In the genomic region with DNA sequence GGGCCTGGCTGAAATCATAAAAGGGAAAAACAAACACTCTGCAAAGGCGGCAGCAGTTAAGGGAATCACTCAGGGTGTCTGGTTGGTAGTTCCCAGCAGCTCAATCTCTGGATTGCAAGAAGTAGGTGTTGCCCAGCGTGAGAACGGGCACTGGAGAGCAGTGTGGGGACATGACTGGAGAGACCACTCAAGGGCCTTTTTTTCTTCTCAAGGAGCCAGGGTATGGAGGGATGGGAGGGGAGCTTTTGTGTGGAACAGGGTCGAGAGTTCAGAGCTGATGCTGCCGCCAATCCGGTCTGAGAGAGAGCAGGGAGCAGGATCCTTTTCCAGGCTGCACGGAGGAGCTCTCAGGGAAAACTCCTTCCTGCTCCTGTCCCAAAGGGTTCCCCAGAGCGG, we compare ENCODE assay signal across 18 cellular contexts. TPM values are rescaled to one million over a fixed set of nuclear protein-coding genes. Genes with fewer than 3 reads are reported as not detected.
DNase-seq lines count a peak whose midpoint lies in the region; ATAC-seq and TF ChIP-seq lines count a peak whose summit lies in the region.
"Had no signal": no experiment of that assay in that cellular context is flagged by ENCODE, and none has a peak within 500 bp of the region (broad histone marks: within the 10 kb centered on the region; RNA-seq: fewer than 3 reads in every experiment).

No MANE protein-coding gene starts in this region.

- H3K36me3 ChIP-seq in Panc1 (ENCODE audit: control insufficient read depth, insufficient read depth, low read length) (no peaks in the 10 kb centered on the region), mucosa of rectum (ENCODE audit: control insufficient read depth in 2 of 2, insufficient read depth in 2 of 2, low read length in 2 of 2) (peaks cover 0 to 10% of the 10 kb centered on the region in 2 donors)
- H3K36me3 ChIP-seq: cardiac muscle cell, gastrocnemius medialis, vagina had no signal

- peak; percentile 84 for ATAC-seq in Panc1
- ATAC-seq in activated T-helper 17 cell treated with anti-CD3 and anti-CD28 coated beads, Interleukin-2, amount 50 U/mL, for 72 hours (replicated peaks) = no peak
- ATAC-seq: activated naive CD4-positive, alpha-beta T cell treated with anti-CD3 and anti-CD28 coated beads, Interleukin-2, amount 50 U/mL, for 72 hours; gastrocnemius medialis had no signal

- CTCF ChIA-PET in Panc1 (lab: Charles Lee) = interaction anchor here (0.6 kb wide), 1 partner anchor 9 kb away, joined by 4 read pairs; no protein-coding TSS in a partner anchor

- no peak overlapping the region for H3K27ac Mint-ChIP-seq in activated T-helper 17 cell treated with anti-CD3 and anti-CD28 coated beads, Interleukin-2, amount 50 U/mL, for 72 hours
- no peak overlapping the region for H3K27ac Mint-ChIP-seq in glutamatergic neuron (ENCODE audit: unreplicated experiment)
- H3K27ac Mint-ChIP-seq: activated naive CD4-positive, alpha-beta T cell treated with anti-CD3 and anti-CD28 coated beads, Interleukin-2, amount 50 U/mL, for 72 hours had no signal

- no peaks in the 10 kb centered on the region for H3K36me3 Mint-ChIP-seq in activated T-helper 17 cell treated with anti-CD3 and anti-CD28 coated beads, Interleukin-2, amount 50 U/mL, for 72 hours (ENCODE audit: low read depth)
- no peaks in the 10 kb centered on the region for H3K36me3 Mint-ChIP-seq in glutamatergic neuron (ENCODE audit: unreplicated experiment)
- H3K36me3 Mint-ChIP-seq: activated naive CD4-positive, alpha-beta T cell treated with anti-CD3 and anti-CD28 coated beads, Interleukin-2, amount 50 U/mL, for 72 hours had no signal

- H3K27ac ChIP-seq in Panc1 (ENCODE audit: low read length) (peak overlapping the region; percentile 30; the same call in 1 of the 2 replicates), mucosa of rectum (ENCODE audit: low read depth in 2 of 2, low read length in 2 of 2) (peak overlapping the region; percentile 58 to 68)
- H3K27ac ChIP-seq: cardiac muscle cell, gastrocnemius medialis, GM23248, vagina had no signal

- H3K4me1 ChIP-seq in Panc1 (ENCODE audit: control insufficient read depth, insufficient read depth, low read length) = peaks cover 29% of the 10 kb centered on the region
- H3K4me1 ChIP-seq in mucosa of rectum (ENCODE audit: control insufficient read depth in 2 of 2, insufficient read depth in 2 of 2, low read length in 2 of 2) = peaks cover 14 to 23% of the 10 kb centered on the region in 2 donors
- H3K4me1 ChIP-seq: gastrocnemius medialis had no signal

- H3K4me3 ChIP-seq in Panc1 (ENCODE audit: low read depth in 2 of 2, low read length in 2 of 2) (peak overlapping the region in 1 of 2 experiments; percentile 28; a peak in 2 of 4 replicates), mucosa of rectum (ENCODE audit: low read length in 2 of 2) (peak overlapping the region; percentile 5 to 50)
- H3K4me3 ChIP-seq: cardiac muscle cell, gastrocnemius medialis, GM23248, vagina had no signal

- peaks cover 3% of the 10 kb centered on the region for H3K27me3 Mint-ChIP-seq in activated T-helper 17 cell treated with anti-CD3 and anti-CD28 coated beads, Interleukin-2, amount 50 U/mL, for 72 hours
- peaks cover 2% of the 10 kb centered on the region for H3K27me3 Mint-ChIP-seq in glutamatergic neuron (ENCODE audit: unreplicated experiment)

- POLR2A ChIA-PET in Panc1 (lab: Charles Lee) = interaction anchor here (0.6 kb wide), 2 partner anchors 9 to 11 kb away, joined by 3 to 11 read pairs; no protein-coding TSS in a partner anchor

- H3K27me3 ChIP-seq in Panc1 (ENCODE audit: control insufficient read depth, insufficient read depth, low read length) (no peaks in the 10 kb centered on the region), mucosa of rectum (ENCODE audit: control insufficient read depth in 2 of 2, insufficient read depth in 2 of 2, low read length in 2 of 2) (no peaks in the 10 kb centered on the region)
- H3K27me3 ChIP-seq: cardiac muscle cell, gastrocnemius medialis, vagina had no signal

- no peaks in the 10 kb centered on the region for H3K9me3 Mint-ChIP-seq in activated T-helper 17 cell treated with anti-CD3 and anti-CD28 coated beads, Interleukin-2, amount 50 U/mL, for 72 hours
- H3K9me3 Mint-ChIP-seq in glutamatergic neuron (ENCODE audit: unreplicated experiment) = peaks cover 1% of the 10 kb centered on the region
- H3K9me3 Mint-ChIP-seq: activated naive CD4-positive, alpha-beta T cell treated with anti-CD3 and anti-CD28 coated beads, Interleukin-2, amount 50 U/mL, for 72 hours had no signal

- in situ Hi-C loops in Panc1 (cut with HindIII; ENCODE audit: low pct_unique_long_range_greater_than_20kb, low sequenced_read_pairs) = no loop called here

- TF ChIP-seq CTCF in Panc1 (IDR thresholded peaks at IDR 0.05) = no peak
- TF ChIP-seq CTCF in glutamatergic neuron (IDR thresholded peaks at IDR 0.05; ENCODE audit: partially characterized antibody, unreplicated experiment) = no peak

- H3K4me3 Mint-ChIP-seq in activated T-helper 17 cell treated with anti-CD3 and anti-CD28 coated beads, Interleukin-2, amount 50 U/mL, for 72 hours = no peak overlapping the region
- H3K4me3 Mint-ChIP-seq in glutamatergic neuron (ENCODE audit: unreplicated experiment) = no peak overlapping the region

- H3K9me3 ChIP-seq in Panc1 (ENCODE audit: control insufficient read depth, insufficient read depth, low read depth, low read length) = no peaks in the 10 kb centered on the region
- H3K9me3 ChIP-seq in mucosa of rectum (ENCODE audit: control insufficient read depth in 2 of 2, low read length in 2 of 2) = no peaks in the 10 kb centered on the region
- H3K9me3 ChIP-seq: gastrocnemius medialis, vagina had no signal

- DNase-seq in DMS79 treated with DMSO at 0.1 percent for 48 hours (lab: John Stamatoyannopoulos, UW) (peak; percentile 91), NCI-H2029 (lab: John Stamatoyannopoulos, UW) (peak; percentile 93), Panc1 (ENCODE audit: low read depth, low spot score) (no peak), CD1c-positive myeloid dendritic cell (ENCODE audit: extremely low spot score) (no peak), glutamatergic neuron (no peak)
- no peak for DNase-seq in stimulated activated CD4-positive, alpha-beta T cell treated with anti-CD3 and anti-CD28 coated beads, Interleukin-4, amount 100 ng/mL, for 1 hour
- DNase-seq: activated CD4-positive, alpha-beta T cell treated with anti-CD3 and anti-CD28 coated beads for 4 hours; AML-193; gastrocnemius medialis; GM23248; NK-92 treated with Interleukin-12 subunit alpha and Interleukin-12 subunit beta, amount 100 ng/mL, for 24 hours; stimulated activated naive CD4-positive, alpha-beta T cell treated with Interleukin-2 at 50 U/mL for 16 hours had no signal

- H3K4me1 Mint-ChIP-seq in activated T-helper 17 cell treated with anti-CD3 and anti-CD28 coated beads, Interleukin-2, amount 50 U/mL, for 72 hours = no peaks in the 10 kb centered on the region
- no peaks in the 10 kb centered on the region for H3K4me1 Mint-ChIP-seq in glutamatergic neuron (ENCODE audit: low read depth, unreplicated experiment)

- intact Hi-C loops in Panc1 (cut with micrococcal nuclease; ENCODE audit: unreplicated experiment) = no loop called here

- BruUV-seq in Panc1 (replicated peaks; lab: Mats Ljungman, UMichigan) = no TSS peak

- peak overlapping the region; percentile 35 to 53 for H3K9ac ChIP-seq in mucosa of rectum (ENCODE audit: low read depth in 1 of 2, low read length in 2 of 2)
- H3K9ac ChIP-seq: GM23248 had no signal

RNA-seq across cellular contexts. Expression of gene SCNN1B, which starts 15.2 kb away (rescaled TPM):
- 10.7 TPM for total RNA-seq in Panc1 (2021; ENCODE audit: unreplicated experiment)
- polyA plus RNA-seq in Panc1 (2012; ENCODE audit: insufficient read length) = 18.4 TPM
- total RNA-seq in activated T-helper 17 cell treated with anti-CD3 and anti-CD28 coated beads, Interleukin-2, amount 50 U/mL, for 72 hours = not detected
- 0.34 TPM for total RNA-seq in glutamatergic neuron (ENCODE audit: unreplicated experiment)
- total RNA-seq: activated naive CD4-positive, alpha-beta T cell treated with anti-CD3 and anti-CD28 coated beads, Interleukin-2, amount 50 U/mL, for 72 hours; cardiac muscle cell; GM23248; skeletal muscle tissue had no signal
- polyA plus RNA-seq: cardiac muscle cell, GM23248 had no signal

Comparison
In these comparisons a context has a peak if more than half of its experiments do, and no peak if none do; other contexts are left out.
1. DNase-seq: peak in DMS79 treated with DMSO at 0.1 percent for 48 hours (single experiment) and NCI-H2029 (single experiment); none in Panc1 (single experiment), stimulated activated CD4-positive, alpha-beta T cell treated with anti-CD3 and anti-CD28 coated beads, Interleukin-4, amount 100 ng/mL, for 1 hour (single experiment), CD1c-positive myeloid dendritic cell (single experiment) and glutamatergic neuron (single experiment).